In genomic region chr7:75916685-75917634, GRCh38 we compare ENCODE assay signal across 1 cellular context.
TF ChIP-seq lines count a peak whose summit lies in the region.

No MANE protein-coding gene starts in this region.

TF ChIP-seq in HCT116, 20 proteins besides CTCF, POLR2A, EP300 and RAD21 (continued from another document):
- TF ChIP-seq EZH2phosphoT487 (IDR thresholded peaks at IDR 0.05; ENCODE audit: borderline replicate concordance) (no peak), REST (IDR thresholded peaks at IDR 0.05; ENCODE audit: low read depth) (no peak), YY1 (IDR thresholded peaks at IDR 0.05; ENCODE audit: extremely low read depth, insufficient replicate concordance, low read depth, low read length) (no peak), MAX (IDR thresholded peaks at IDR 0.05) (no peak), EZH2 (IDR thresholded peaks at IDR 0.05) (no peak), SRF (IDR thresholded peaks at IDR 0.05; ENCODE audit: low read depth) (no peak), SP1 (IDR thresholded peaks at IDR 0.05; ENCODE audit: low read depth) (no peak)
